In the genomic region with DNA sequence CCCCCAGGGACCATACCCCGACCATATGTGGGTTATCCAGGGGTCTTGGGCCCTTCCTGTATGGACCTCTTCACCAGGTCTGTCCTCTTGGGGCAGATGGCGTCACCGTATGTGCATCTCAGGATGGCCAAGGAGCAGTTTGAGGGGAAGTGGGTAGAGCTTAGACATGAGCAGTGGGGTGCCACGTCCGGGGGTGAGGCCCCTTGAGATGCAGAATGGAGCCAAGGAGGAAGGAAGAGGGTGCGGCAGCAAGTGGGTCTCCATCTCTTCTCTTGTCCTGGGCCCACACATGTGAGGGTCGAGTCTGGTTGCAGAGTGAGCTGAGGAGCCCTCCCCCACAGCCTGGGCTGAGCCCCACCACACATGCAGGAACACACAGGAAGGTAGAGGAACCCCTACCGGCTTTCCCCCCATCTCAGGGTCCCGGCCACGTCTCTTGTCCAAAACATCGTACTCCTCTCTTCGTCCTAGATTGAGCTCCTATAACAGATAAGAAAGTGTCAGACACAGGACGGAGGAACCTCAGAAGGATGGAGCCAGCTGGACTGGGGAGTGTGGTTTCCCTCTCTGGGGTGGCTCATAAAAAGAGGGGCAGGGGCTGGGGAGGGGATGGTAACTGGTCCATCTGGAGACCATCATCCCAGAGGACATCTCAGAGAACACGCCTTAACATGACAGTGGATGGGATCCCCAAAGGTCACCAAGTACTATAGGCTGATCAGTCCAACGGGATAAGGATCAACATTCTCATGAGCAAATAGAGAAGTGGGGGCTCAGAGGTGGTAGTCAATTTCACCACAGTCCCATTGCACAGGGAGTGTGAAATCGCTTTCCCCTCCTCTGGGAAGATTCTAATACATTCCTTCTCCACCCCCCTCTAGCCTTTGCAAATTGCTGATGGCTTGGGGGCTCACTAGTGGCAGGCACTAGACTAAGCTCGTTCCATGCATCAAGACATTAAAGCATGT, we compare ENCODE assay signal across 10 cellular contexts.
A peak's percentile ranks its signal among the peaks of the same experiment; 100 is the strongest.
DNase-seq lines count a peak whose midpoint lies in the region; ATAC-seq and TF ChIP-seq lines count a peak whose summit lies in the region.
"Had no signal": no experiment of that assay in that cellular context is flagged by ENCODE, and none has a peak within 500 bp of the region (broad histone marks: within the 10 kb centered on the region; RNA-seq: fewer than 3 reads in every experiment).

No MANE protein-coding gene starts in this region.

- H3K27me3 Mint-ChIP-seq in activated CD4-positive, alpha-beta T cell treated with anti-CD3 and anti-CD28 coated beads, Interleukin-2, amount 10 ng/mL, durations not matched to agents 24 days and 14 days = no peaks in the 10 kb centered on the region

- TF ChIP-seq CTCF in RWPE2 (IDR thresholded peaks at IDR 0.05; ENCODE audit: poor library complexity, severe bottlenecking) = no peak

- H3K27ac ChIP-seq in RWPE2 (ENCODE audit: poor library complexity, severe bottlenecking) = no peak overlapping the region
- H3K27ac ChIP-seq in neuronal stem cell (replicated peaks; ENCODE audit: low read length) = no peak overlapping the region
- H3K27ac ChIP-seq: heart left ventricle, vagina had no signal

- H3K18ac ChIP-seq in neuronal stem cell (ENCODE audit: low read length) = peak overlapping the region; percentile 35

- H3K4me2 ChIP-seq in neuronal stem cell (ENCODE audit: insufficient read depth, low read length, poor library complexity, severe bottlenecking) = peak overlapping the region; percentile 82

- ATAC-seq in RWPE2 (ENCODE audit: low read depth) (no peak), HG03135 (IDR thresholded peaks at IDR 0.05; ENCODE audit: unreplicated experiment) (no peak)

- no peaks in the 10 kb centered on the region for H3K4me1 ChIP-seq in RWPE2 (ENCODE audit: insufficient read depth, poor library complexity, severe bottlenecking)
- H3K4me1 ChIP-seq in neuronal stem cell (ENCODE audit: control insufficient read depth in 2 of 2, insufficient read depth in 1 of 2, low read depth in 1 of 2, low read length in 2 of 2) = peaks cover 3% of the 10 kb centered on the region in 2 donors

- no peak overlapping the region for H3K23ac ChIP-seq in neuronal stem cell (ENCODE audit: low read depth, low read length, poor library complexity)

- H3K36me3 ChIP-seq in RWPE2 (ENCODE audit: low read depth) = no peaks in the 10 kb centered on the region
- H3K36me3 ChIP-seq in neuronal stem cell (replicated peaks in 1 of 2; ENCODE audit: control insufficient read depth in 2 of 2, insufficient read depth in 2 of 2, low read length in 2 of 2) = no peaks in the 10 kb centered on the region
- H3K36me3 ChIP-seq: heart left ventricle, vagina had no signal

- no peak overlapping the region for H2BK5ac ChIP-seq in neuronal stem cell (ENCODE audit: low read length)

- H4K91ac ChIP-seq in neuronal stem cell (ENCODE audit: low read depth, low read length, poor library complexity) = no peak overlapping the region

- H3K9ac ChIP-seq in neuronal stem cell (ENCODE audit: low read depth, low read length, poor library complexity) = no peak overlapping the region

- no peak overlapping the region for H3K4me3 ChIP-seq in RWPE2 (ENCODE audit: severe bottlenecking)
- H3K4me3 ChIP-seq in neuronal stem cell (ENCODE audit: low read length in 2 of 2) = peak overlapping the region in 1 of 2 donors; percentile 36

- peaks cover 68% of the 10 kb centered on the region for H3K36me3 Mint-ChIP-seq in activated CD4-positive, alpha-beta T cell treated with anti-CD3 and anti-CD28 coated beads, Interleukin-2, amount 10 ng/mL, durations not matched to agents 24 days and 14 days (ENCODE audit: low read depth)

- H2AK5ac ChIP-seq in neuronal stem cell (ENCODE audit: low read depth, low read length) = peak overlapping the region; percentile 45

- no peak overlapping the region for H3K14ac ChIP-seq in neuronal stem cell (ENCODE audit: low read length)

- H3K9me3 ChIP-seq in RWPE2 (ENCODE audit: severe bottlenecking) (no peaks in the 10 kb centered on the region), neuronal stem cell (replicated peaks in 1 of 2; ENCODE audit: control insufficient read depth in 2 of 2, insufficient read depth in 1 of 2, low read depth in 1 of 2, low read length in 2 of 2) (peaks cover 6 to 14% of the 10 kb centered on the region in 2 donors)
- H3K9me3 ChIP-seq: heart left ventricle, vagina had no signal

- H2AFZ ChIP-seq in neuronal stem cell (ENCODE audit: low read length) = peak overlapping the region; percentile 89

- peaks cover 58% of the 10 kb centered on the region for H3K4me1 Mint-ChIP-seq in activated CD4-positive, alpha-beta T cell treated with anti-CD3 and anti-CD28 coated beads, Interleukin-2, amount 10 ng/mL, durations not matched to agents 24 days and 14 days

- no peaks in the 10 kb centered on the region for H3K79me1 ChIP-seq in neuronal stem cell (ENCODE audit: low read depth, low read length)

- intact Hi-C loops in activated CD4-positive, alpha-beta T cell treated with anti-CD3 and anti-CD28 coated beads, Interleukin-2, amount 10 ng/mL, durations not matched to agents 24 days and 14 days (cut with micrococcal nuclease) = no loop called here

- H3K9me3 Mint-ChIP-seq in activated CD4-positive, alpha-beta T cell treated with anti-CD3 and anti-CD28 coated beads, Interleukin-2, amount 10 ng/mL, durations not matched to agents 24 days and 14 days = no peaks in the 10 kb centered on the region

- no peak overlapping the region for H4K8ac ChIP-seq in neuronal stem cell (ENCODE audit: low read depth, low read length)

- H3K27ac Mint-ChIP-seq in activated CD4-positive, alpha-beta T cell treated with anti-CD3 and anti-CD28 coated beads, Interleukin-2, amount 10 ng/mL, durations not matched to agents 24 days and 14 days = peak overlapping the region; percentile 60

- no peak overlapping the region for H2BK12ac ChIP-seq in neuronal stem cell (ENCODE audit: low read length)

- DNase-seq in activated CD4-positive, alpha-beta T cell treated with anti-CD3 and anti-CD28 coated beads, Interleukin-2, amount 10 ng/mL, durations not matched to agents 24 days and 14 days = no peak
- no peak for DNase-seq in activated CD4-positive, alpha-beta T cell treated with anti-CD3 and anti-CD28 coated beads for 1 hour
- DNase-seq in RWPE2 (ENCODE audit: low spot score) = peak; percentile 11
- peak; percentile 31 for DNase-seq in ecto neural progenitor cell (ENCODE audit: low spot score)
- DNase-seq in neuronal stem cell (ENCODE audit: low spot score) = no peak
- no peak for DNase-seq in stimulated activated naive CD4-positive, alpha-beta T cell treated with Interleukin-2 at 50 U/mL for 16 hours (lab: John Stamatoyannopoulos, UW)
- DNase-seq in DMS114 treated with DMSO at 0.1 percent for 48 hours (lab: John Stamatoyannopoulos, UW; ENCODE audit: unreplicated experiment) = no peak

- H2BK15ac ChIP-seq in neuronal stem cell (ENCODE audit: low read length) = peak overlapping the region; percentile 78

- H2BK120ac ChIP-seq in neuronal stem cell (ENCODE audit: low read depth, low read length) = no peak overlapping the region

- WGBS in neuronal stem cell (ENCODE audit: extremely low coverage in 2 of 2, insufficient read length in 2 of 2, insufficient replicate concordance in 1 of 2), 2 donors = no CpG with 5 or more reads among the region's 17 CpGs

- H3K4ac ChIP-seq in neuronal stem cell (ENCODE audit: low read length) = no peak overlapping the region

- peak overlapping the region; percentile 31 for H3K4me3 Mint-ChIP-seq in activated CD4-positive, alpha-beta T cell treated with anti-CD3 and anti-CD28 coated beads, Interleukin-2, amount 10 ng/mL, durations not matched to agents 24 days and 14 days

- H3K27me3 ChIP-seq in RWPE2 (ENCODE audit: insufficient read depth, poor library complexity, severe bottlenecking) (no peaks in the 10 kb centered on the region), neuronal stem cell (ENCODE audit: control insufficient read depth in 3 of 3, insufficient read depth in 3 of 3, low read depth in 1 of 3, low read length in 3 of 3) (peaks cover 0 to 5% (median 0%) of the 10 kb centered on the region in 3 experiments)
- H3K27me3 ChIP-seq: vagina had no signal

Comparison
In these comparisons a context has a peak if more than half of its experiments do, and no peak if none do; other contexts are left out.
1. DNase-seq: peak in RWPE2 (single experiment) and ecto neural progenitor cell (single experiment); none in activated CD4-positive, alpha-beta T cell treated with anti-CD3 and anti-CD28 coated beads, Interleukin-2, amount 10 ng/mL, durations not matched to agents 24 days and 14 days (single experiment), activated CD4-positive, alpha-beta T cell treated with anti-CD3 and anti-CD28 coated beads for 1 hour (single experiment), neuronal stem cell (single experiment), stimulated activated naive CD4-positive, alpha-beta T cell treated with Interleukin-2 at 50 U/mL for 16 hours (single experiment) and DMS114 treated with DMSO at 0.1 percent for 48 hours (single experiment).